14 cellular contexts compared by ENCODE assay signal in genomic region chr19:35207391-35207871, GRCh38. TPM values are rescaled to one million over a fixed set of nuclear protein-coding genes. Genes with fewer than 3 reads are reported as not detected.
DNase-seq lines count a peak whose midpoint lies in the region; ATAC-seq and TF ChIP-seq lines count a peak whose summit lies in the region.
"Had no signal": no experiment of that assay in that cellular context is flagged by ENCODE, and none has a peak within 500 bp of the region (broad histone marks: within the 10 kb centered on the region; RNA-seq: fewer than 3 reads in every experiment).

No MANE protein-coding gene starts in this region.

- no peaks in the 10 kb centered on the region for H3K27me3 Mint-ChIP-seq in T-helper 2 cell treated with Interferon-gamma antibody and Interleukin-4, amounts not matched to agents 5 μg/mL and 100 μg/mL, for 36 hours (ENCODE audit: low read depth)
- no peaks in the 10 kb centered on the region for H3K27me3 Mint-ChIP-seq in activated naive CD8-positive, alpha-beta T cell treated with anti-CD3 and anti-CD28 coated beads, Interleukin-2, amount 50 U/mL, for 24 hours

- H3K27me3 ChIP-seq in uterus: no peaks in the 10 kb centered on the region
- H3K27me3 ChIP-seq: upper lobe of left lung had no signal

- intact Hi-C loops in uterus (cut with DNase I; ENCODE audit: low total_unique reads): no loop called here

- TF ChIP-seq CTCF in uterus (IDR thresholded peaks at IDR 0.05): no peak

- H3K4me1 ChIP-seq in uterus: no peaks in the 10 kb centered on the region
- H3K4me1 ChIP-seq: gastroesophageal sphincter, sigmoid colon had no signal

- peak overlapping the region; percentile 50 for H3K4me3 Mint-ChIP-seq in T-helper 2 cell treated with Interferon-gamma antibody and Interleukin-4, amounts not matched to agents 5 μg/mL and 100 μg/mL, for 36 hours
- H3K4me3 Mint-ChIP-seq in activated naive CD8-positive, alpha-beta T cell treated with anti-CD3 and anti-CD28 coated beads, Interleukin-2, amount 50 U/mL, for 24 hours: peak overlapping the region; percentile 10
- H3K4me3 Mint-ChIP-seq in stimulated activated effector memory CD8-positive, alpha-beta T cell treated with anti-CD3 and anti-CD28 coated beads, Interleukin-12 subunit alpha, Interleukin-12 subunit beta, amount 100 ng/mL, for 72 hours: peak overlapping the region; percentile 48

- no peak overlapping the region for H3K27ac ChIP-seq in uterus
- H3K27ac ChIP-seq: gastroesophageal sphincter, sigmoid colon had no signal

- no peaks in the 10 kb centered on the region for H3K36me3 ChIP-seq in uterus
- H3K36me3 ChIP-seq: gastroesophageal sphincter, sigmoid colon, upper lobe of left lung had no signal

- peaks cover 67% of the 10 kb centered on the region for H3K4me1 Mint-ChIP-seq in T-helper 2 cell treated with Interferon-gamma antibody and Interleukin-4, amounts not matched to agents 5 μg/mL and 100 μg/mL, for 36 hours (ENCODE audit: low read depth)
- peaks cover 86% of the 10 kb centered on the region for H3K4me1 Mint-ChIP-seq in activated naive CD8-positive, alpha-beta T cell treated with anti-CD3 and anti-CD28 coated beads, Interleukin-2, amount 50 U/mL, for 24 hours
- peaks cover 74% of the 10 kb centered on the region for H3K4me1 Mint-ChIP-seq in stimulated activated effector memory CD8-positive, alpha-beta T cell treated with anti-CD3 and anti-CD28 coated beads, Interleukin-12 subunit alpha, Interleukin-12 subunit beta, amount 100 ng/mL, for 72 hours

- no peaks in the 10 kb centered on the region for H3K9me3 ChIP-seq in uterus
- H3K9me3 ChIP-seq: gastroesophageal sphincter, sigmoid colon, upper lobe of left lung had no signal

- no peak for TF ChIP-seq POLR2A in uterus (IDR thresholded peaks at IDR 0.05)

- H3K27ac Mint-ChIP-seq in T-helper 2 cell treated with Interferon-gamma antibody and Interleukin-4, amounts not matched to agents 5 μg/mL and 100 μg/mL, for 36 hours: peak overlapping the region; percentile 98
- peak overlapping the region; percentile 89 for H3K27ac Mint-ChIP-seq in activated naive CD8-positive, alpha-beta T cell treated with anti-CD3 and anti-CD28 coated beads, Interleukin-2, amount 50 U/mL, for 24 hours
- peak overlapping the region; percentile 86 for H3K27ac Mint-ChIP-seq in stimulated activated effector memory CD8-positive, alpha-beta T cell treated with anti-CD3 and anti-CD28 coated beads, Interleukin-12 subunit alpha, Interleukin-12 subunit beta, amount 100 ng/mL, for 72 hours

- peaks cover 8% of the 10 kb centered on the region for H3K9me3 Mint-ChIP-seq in T-helper 2 cell treated with Interferon-gamma antibody and Interleukin-4, amounts not matched to agents 5 μg/mL and 100 μg/mL, for 36 hours
- no peaks in the 10 kb centered on the region for H3K9me3 Mint-ChIP-seq in activated naive CD8-positive, alpha-beta T cell treated with anti-CD3 and anti-CD28 coated beads, Interleukin-2, amount 50 U/mL, for 24 hours
- no peaks in the 10 kb centered on the region for H3K9me3 Mint-ChIP-seq in stimulated activated effector memory CD8-positive, alpha-beta T cell treated with anti-CD3 and anti-CD28 coated beads, Interleukin-12 subunit alpha, Interleukin-12 subunit beta, amount 100 ng/mL, for 72 hours

- no peak overlapping the region for H3K4me3 ChIP-seq in uterus
- H3K4me3 ChIP-seq: gastroesophageal sphincter, sigmoid colon, upper lobe of left lung had no signal

- ATAC-seq in activated naive CD8-positive, alpha-beta T cell treated with anti-CD3 and anti-CD28 coated beads, Interleukin-2, amount 50 U/mL, for 24 hours: no peak
- no peak for ATAC-seq in stimulated activated effector memory CD8-positive, alpha-beta T cell treated with anti-CD3 and anti-CD28 coated beads, Interleukin-12 subunit alpha, Interleukin-12 subunit beta, amount 100 ng/mL, for 72 hours
- ATAC-seq: gastroesophageal sphincter had no signal

- H3K36me3 Mint-ChIP-seq in T-helper 2 cell treated with Interferon-gamma antibody and Interleukin-4, amounts not matched to agents 5 μg/mL and 100 μg/mL, for 36 hours (ENCODE audit: low read depth): peaks cover 8% of the 10 kb centered on the region
- peaks cover 3% of the 10 kb centered on the region for H3K36me3 Mint-ChIP-seq in activated naive CD8-positive, alpha-beta T cell treated with anti-CD3 and anti-CD28 coated beads, Interleukin-2, amount 50 U/mL, for 24 hours (ENCODE audit: low read depth)
- peaks cover 18% of the 10 kb centered on the region for H3K36me3 Mint-ChIP-seq in stimulated activated effector memory CD8-positive, alpha-beta T cell treated with anti-CD3 and anti-CD28 coated beads, Interleukin-12 subunit alpha, Interleukin-12 subunit beta, amount 100 ng/mL, for 72 hours

- peak; percentile 28 to 30 for DNase-seq in activated CD4-positive, alpha-beta T cell treated with anti-CD3 and anti-CD28 coated beads for 4 hours
- no peak for DNase-seq in activated CD4-positive, alpha-beta T cell treated with anti-CD3 and anti-CD28 coated beads for 48 hours
- DNase-seq in T-helper 2 cell treated with Interferon-gamma antibody and Interleukin-4, amounts not matched to agents 5 μg/mL and 100 μg/mL, for 36 hours (ENCODE audit: low spot score): no peak
- no peak for DNase-seq in activated naive CD8-positive, alpha-beta T cell treated with anti-CD3 and anti-CD28 coated beads, Interleukin-2, amount 50 U/mL, for 24 hours
- peak in 1 of 2 donors; percentile 43 for DNase-seq in stimulated activated effector memory CD8-positive, alpha-beta T cell treated with anti-CD3 and anti-CD28 coated beads, Interleukin-12 subunit alpha, Interleukin-12 subunit beta, amount 100 ng/mL, for 72 hours (ENCODE audit: low spot score in 2 of 2)
- DNase-seq in HuH-7 (ENCODE audit: low spot score) (no peak), uterus (no peak), germinal center (ENCODE audit: low spot score) (no peak)
- DNase-seq: 8988T, sigmoid colon, upper lobe of left lung had no signal

RNA-seq across cellular contexts. Expression of gene FAM187B, which starts 21.1 kb away (rescaled TPM):
- under 1 TPM in 1 of 4 donors, not detected in 3; 0.21 TPM for total RNA-seq in uterus
- total RNA-seq: dermis microvascular lymphatic vessel endothelial cell, gastroesophageal sphincter, kidney epithelial cell, sigmoid colon, upper lobe of left lung had no signal

RNA-seq across cellular contexts. Expression of gene LSR, which starts 41.4 kb away (rescaled TPM):
- total RNA-seq in uterus: 10 to 100 TPM in 3 of 4 donors, 1 to 10 TPM in 1; 7.3 to 37.8 (median 20.2) TPM

RNA-seq across cellular contexts. Expression of gene FXYD5, which starts 52.9 kb away (rescaled TPM):
- 10 to 100 TPM; 10.9 to 86.2 (median 34.2) TPM for total RNA-seq in uterus

Comparison
In these comparisons a context has a peak if more than half of its experiments do, and no peak if none do; other contexts are left out.
1. DNase-seq: peak in activated CD4-positive, alpha-beta T cell treated with anti-CD3 and anti-CD28 coated beads for 4 hours (2 of 2); none in activated CD4-positive, alpha-beta T cell treated with anti-CD3 and anti-CD28 coated beads for 48 hours (single experiment), T-helper 2 cell treated with Interferon-gamma antibody and Interleukin-4, amounts not matched to agents 5 μg/mL and 100 μg/mL, for 36 hours (single experiment), activated naive CD8-positive, alpha-beta T cell treated with anti-CD3 and anti-CD28 coated beads, Interleukin-2, amount 50 U/mL, for 24 hours (single experiment), HuH-7 (single experiment), uterus (0 of 2) and germinal center (single experiment).
2. Peak in every context shown above with its lines, with median percentiles within 50 percentile points of each other: H3K27ac Mint-ChIP-seq and H3K4me3 Mint-ChIP-seq.